In the genomic region with DNA sequence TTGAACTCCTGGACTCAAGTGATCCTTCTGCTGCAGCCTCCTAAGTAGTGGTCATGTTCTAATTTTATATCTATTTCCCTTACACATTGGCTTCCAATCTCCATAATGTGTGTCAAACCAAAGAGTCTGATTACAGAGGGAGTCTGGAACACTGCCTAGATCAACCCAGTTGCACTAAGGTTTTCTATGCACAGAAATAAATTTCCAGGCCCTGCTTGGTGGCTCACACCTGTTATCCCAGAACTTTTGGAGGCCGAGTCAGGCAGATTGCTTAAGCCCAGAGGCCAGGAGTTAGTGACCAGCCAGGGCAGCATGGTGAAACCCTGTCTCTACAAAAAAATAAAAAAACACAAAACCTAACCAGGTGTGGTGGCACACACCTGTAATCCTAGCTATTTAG, we compare ENCODE assay signal across 13 cellular contexts. TPM values are rescaled to one million over a fixed set of nuclear protein-coding genes. Genes with fewer than 3 reads are reported as not detected.
A peak's percentile ranks its signal among the peaks of the same experiment; 100 is the strongest.
DNase-seq lines count a peak whose midpoint lies in the region; ATAC-seq and TF ChIP-seq lines count a peak whose summit lies in the region.
"Not testable (repeated sequence)": the region's sequence is repeated elsewhere in the genome, so short reads cannot be mapped to it uniquely, and the experiment has no call there.
"Had no signal": no experiment of that assay in that cellular context is flagged by ENCODE, and none has a peak within 500 bp of the region (broad histone marks: within the 10 kb centered on the region; RNA-seq: fewer than 3 reads in every experiment).

No MANE protein-coding gene starts in this region.

- not testable (repeated sequence) for H3K4me3 Mint-ChIP-seq in GM23338; activated CD4-positive, alpha-beta T cell treated with anti-CD3 and anti-CD28 coated beads, Interleukin-2, amount 10 ng/mL, durations not matched to agents 24 days and 14 days; progenitor cell of endocrine pancreas (ENCODE audit: low read depth)

- H3K9me3 Mint-ChIP-seq in GM23338 = peaks cover 98% of the 10 kb centered on the region
- not testable (repeated sequence) for H3K9me3 Mint-ChIP-seq in activated CD4-positive, alpha-beta T cell treated with anti-CD3 and anti-CD28 coated beads, Interleukin-2, amount 10 ng/mL, durations not matched to agents 24 days and 14 days
- peaks cover 36% of the 10 kb centered on the region for H3K9me3 Mint-ChIP-seq in progenitor cell of endocrine pancreas (ENCODE audit: low read depth)

- not testable (repeated sequence) for H3K9ac ChIP-seq in liver (ENCODE audit: low read depth in 1 of 2, low read length in 2 of 2)

- H3K36me3 Mint-ChIP-seq in GM23338 (ENCODE audit: low read depth) = peaks cover 53% of the 10 kb centered on the region
- not testable (repeated sequence) for H3K36me3 Mint-ChIP-seq in activated CD4-positive, alpha-beta T cell treated with anti-CD3 and anti-CD28 coated beads, Interleukin-2, amount 10 ng/mL, durations not matched to agents 24 days and 14 days (ENCODE audit: low read depth); progenitor cell of endocrine pancreas (ENCODE audit: insufficient read depth)

- not testable (repeated sequence) for H3K27ac ChIP-seq in GM23338 (ENCODE audit: low read depth); esophagus muscularis mucosa (replicated peaks in 1 of 4); stomach
- H3K27ac ChIP-seq in liver (ENCODE audit: low read depth in 1 of 2, low read length in 2 of 2) = peak overlapping the region; percentile 48 to 60

- not testable (repeated sequence) for H3K27me3 ChIP-seq in GM23338 (ENCODE audit: insufficient read depth); liver (ENCODE audit: control insufficient read depth in 4 of 4, insufficient read depth in 4 of 4, low read length in 3 of 4); stomach
- H3K27me3 ChIP-seq in esophagus muscularis mucosa = peaks cover 0 to 23% (median 0%) of the 10 kb centered on the region in 4 donors

- WGBS in esophagus muscularis mucosa = 75% methylated on average over 1 of the region's 1 CpG
- 15% methylated on average over 1 of the region's 1 CpG for WGBS in liver
- WGBS in stomach, 5 donors = 32 to 59% (median 45%) methylated on average over 1 of the region's 1 CpG

- H2AFZ ChIP-seq in GM23338 = not testable (repeated sequence)

- not testable (repeated sequence) for H3K4me2 ChIP-seq in GM23338

- not testable (repeated sequence) for H3K9me3 ChIP-seq in esophagus muscularis mucosa; liver (ENCODE audit: control insufficient read depth in 4 of 4, low read length in 3 of 4); stomach

- intact Hi-C loops in activated CD4-positive, alpha-beta T cell treated with anti-CD3 and anti-CD28 coated beads, Interleukin-2, amount 10 ng/mL, durations not matched to agents 24 days and 14 days (cut with micrococcal nuclease); esophagus muscularis mucosa (cut with DNase I); stomach (cut with DNase I; ENCODE audit: low total_unique reads): not testable (repeated sequence)

- not testable (repeated sequence) for TF ChIP-seq RAD21 in liver (IDR thresholded peaks at IDR 0.05)

- not testable (repeated sequence) for TF ChIP-seq CTCF in GM23338 (conservative IDR thresholded peaks at IDR 0.05; ENCODE audit: low read depth in 2 of 2); esophagus muscularis mucosa (IDR thresholded peaks at IDR 0.05); liver (IDR thresholded peaks at IDR 0.05; ENCODE audit: low read depth, low read length, missing input control); progenitor cell of endocrine pancreas (IDR thresholded peaks at IDR 0.05; ENCODE audit: unreplicated experiment); stomach (IDR thresholded peaks at IDR 0.05)

- H3K9me2 ChIP-seq in GM23338 (ENCODE audit: insufficient read depth) = not testable (repeated sequence)

- H3K4me1 Mint-ChIP-seq in GM23338; activated CD4-positive, alpha-beta T cell treated with anti-CD3 and anti-CD28 coated beads, Interleukin-2, amount 10 ng/mL, durations not matched to agents 24 days and 14 days; progenitor cell of endocrine pancreas (ENCODE audit: low read depth): not testable (repeated sequence)

- H4K20me1 ChIP-seq in GM23338 (replicated peaks; ENCODE audit: insufficient read depth) = not testable (repeated sequence)

- TF ChIP-seq POLR2A in esophagus muscularis mucosa (IDR thresholded peaks at IDR 0.05; ENCODE audit: low read depth); stomach (IDR thresholded peaks at IDR 0.05): not testable (repeated sequence)

- not testable (repeated sequence) for H3K79me2 ChIP-seq in GM23338 (replicated peaks; ENCODE audit: insufficient read depth)

- DNase-seq in GM23338 (ENCODE audit: low spot score) = not testable (repeated sequence)
- DNase-seq in activated CD4-positive, alpha-beta T cell treated with anti-CD3 and anti-CD28 coated beads, Interleukin-2, amount 10 ng/mL, durations not matched to agents 24 days and 14 days = peak; percentile 45
- DNase-seq in esophagus muscularis mucosa (ENCODE audit: extremely low spot score) (peak; percentile 92), myocyte (ENCODE audit: low read depth) (peak; percentile 3), progenitor cell of endocrine pancreas (ENCODE audit: low spot score, unreplicated experiment) (peak; percentile 5), stomach (peak; percentile 50)

- not testable (repeated sequence) for H3K4me1 ChIP-seq in GM23338 (ENCODE audit: insufficient read depth); esophagus muscularis mucosa; stomach
- peaks cover 0 to 10% (median 2%) of the 10 kb centered on the region in 4 donors for H3K4me1 ChIP-seq in liver (ENCODE audit: control insufficient read depth in 4 of 4, insufficient read depth in 4 of 4, low read length in 3 of 4)

- not testable (repeated sequence) for H3K27me3 Mint-ChIP-seq in GM23338 (ENCODE audit: insufficient read depth, low read depth, poor library complexity); activated CD4-positive, alpha-beta T cell treated with anti-CD3 and anti-CD28 coated beads, Interleukin-2, amount 10 ng/mL, durations not matched to agents 24 days and 14 days; progenitor cell of endocrine pancreas

- peaks cover 18% of the 10 kb centered on the region for H3K36me3 ChIP-seq in GM23338 (ENCODE audit: insufficient read depth)
- not testable (repeated sequence) for H3K36me3 ChIP-seq in esophagus muscularis mucosa; liver (ENCODE audit: control insufficient read depth in 4 of 4, insufficient read depth in 3 of 4, low read depth in 1 of 4, low read length in 3 of 4); stomach

- H3F3A ChIP-seq in GM23338 (replicated peaks; ENCODE audit: low read depth) = not testable (repeated sequence)

- not testable (repeated sequence) for H3K27ac Mint-ChIP-seq in GM23338; activated CD4-positive, alpha-beta T cell treated with anti-CD3 and anti-CD28 coated beads, Interleukin-2, amount 10 ng/mL, durations not matched to agents 24 days and 14 days; progenitor cell of endocrine pancreas

- TF ChIP-seq EP300 in esophagus muscularis mucosa (IDR thresholded peaks at IDR 0.05); stomach (IDR thresholded peaks at IDR 0.05): not testable (repeated sequence)

- ATAC-seq in GM23338 = not testable (repeated sequence)

- peak overlapping the region; percentile 20; the same call in 1 of the 2 replicates for H3K4me3 ChIP-seq in GM23338
- not testable (repeated sequence) for H3K4me3 ChIP-seq in esophagus muscularis mucosa; liver (ENCODE audit: low read depth in 1 of 3, low read length in 3 of 3); stomach

RNA-seq across cellular contexts. Expression of a gene that starts 8.1 kb away (rescaled TPM):
- total RNA-seq in GM23338 (2014; rRNA removed; shearing (Covaris generic)) = not detected in 2 replicates
- not detected in 2 replicates for polyA plus RNA-seq in GM23338 (2016; fragmentation: Nextera tagmentation; extraction: Ambion mirVana)
- total RNA-seq in activated CD4-positive, alpha-beta T cell treated with anti-CD3 and anti-CD28 coated beads, Interleukin-2, amount 10 ng/mL, durations not matched to agents 24 days and 14 days = not detected in 2 replicates
- not detected for total RNA-seq in esophagus muscularis mucosa
- not detected for total RNA-seq in liver
- polyA plus RNA-seq in liver = not detected
- not detected in 2 replicates for total RNA-seq in myocyte
- polyA plus RNA-seq in myocyte (2012) = not detected
- total RNA-seq in progenitor cell of endocrine pancreas = not detected in 2 replicates
- not detected for total RNA-seq in stomach
- not detected for polyA plus RNA-seq in stomach
- total RNA-seq: A673; CD8-positive, alpha-beta T cell; GM23248; H7 had no signal
- polyA plus RNA-seq: BJ, CD14-positive monocyte, GM23248 had no signal

RNA-seq across cellular contexts. Expression of a gene that starts 19.9 kb away (rescaled TPM):
- not detected in 2 replicates for total RNA-seq in GM23338 (2014; rRNA removed; shearing (Covaris generic))
- polyA plus RNA-seq in GM23338 (2016; fragmentation: Nextera tagmentation; extraction: Ambion mirVana) (not detected in 2 replicates), liver (not detected), stomach (not detected)
- total RNA-seq in activated CD4-positive, alpha-beta T cell treated with anti-CD3 and anti-CD28 coated beads, Interleukin-2, amount 10 ng/mL, durations not matched to agents 24 days and 14 days = not detected in 2 replicates
- total RNA-seq in esophagus muscularis mucosa (not detected), liver (not detected), myocyte (not detected in 2 replicates), progenitor cell of endocrine pancreas (not detected in 2 replicates), stomach (not detected)
- polyA plus RNA-seq in myocyte (2012) = not detected
- total RNA-seq: A673; CD8-positive, alpha-beta T cell; GM23248; H7 had no signal
- polyA plus RNA-seq: BJ, CD14-positive monocyte, GM23248 had no signal

RNA-seq across cellular contexts. Expression of a gene that starts 32.8 kb away (rescaled TPM):
- total RNA-seq in GM23338 (2014; rRNA removed; shearing (Covaris generic)) = not detected in 2 replicates
- polyA plus RNA-seq in GM23338 (2016; fragmentation: Nextera tagmentation; extraction: Ambion mirVana) = not detected in 2 replicates
- not detected in 2 replicates for total RNA-seq in activated CD4-positive, alpha-beta T cell treated with anti-CD3 and anti-CD28 coated beads, Interleukin-2, amount 10 ng/mL, durations not matched to agents 24 days and 14 days
- not detected for total RNA-seq in esophagus muscularis mucosa
- total RNA-seq in liver = not detected
- polyA plus RNA-seq in liver = not detected
- not detected in 2 replicates for total RNA-seq in myocyte
- polyA plus RNA-seq in myocyte (2012) = not detected
- total RNA-seq in progenitor cell of endocrine pancreas = not detected in 2 replicates
- not detected for total RNA-seq in stomach
- polyA plus RNA-seq in stomach = not detected
- total RNA-seq: CD8-positive, alpha-beta T cell; GM23248; H7 had no signal
- polyA plus RNA-seq: BJ, CD14-positive monocyte, GM23248 had no signal

RNA-seq across cellular contexts. Expression of a gene that starts 50.9 kb away (rescaled TPM):
- not detected in 2 replicates for total RNA-seq in GM23338 (2014; rRNA removed; shearing (Covaris generic))
- polyA plus RNA-seq in GM23338 (2016; fragmentation: Nextera tagmentation; extraction: Ambion mirVana) = not detected in 2 replicates
- total RNA-seq in activated CD4-positive, alpha-beta T cell treated with anti-CD3 and anti-CD28 coated beads, Interleukin-2, amount 10 ng/mL, durations not matched to agents 24 days and 14 days = not detected in 2 replicates
- total RNA-seq in esophagus muscularis mucosa = not detected
- total RNA-seq in liver = not detected
- polyA plus RNA-seq in liver = not detected
- not detected in 2 replicates for total RNA-seq in myocyte
- polyA plus RNA-seq in myocyte (2012) = not detected
- not detected in 2 replicates for total RNA-seq in progenitor cell of endocrine pancreas
- total RNA-seq in stomach = not detected
- polyA plus RNA-seq in stomach = not detected
- total RNA-seq: A673; CD8-positive, alpha-beta T cell; GM23248; H7 had no signal
- polyA plus RNA-seq: BJ, CD14-positive monocyte, GM23248 had no signal
